Comparison of ENCODE assay signal across 9 cellular contexts in the genomic region with DNA sequence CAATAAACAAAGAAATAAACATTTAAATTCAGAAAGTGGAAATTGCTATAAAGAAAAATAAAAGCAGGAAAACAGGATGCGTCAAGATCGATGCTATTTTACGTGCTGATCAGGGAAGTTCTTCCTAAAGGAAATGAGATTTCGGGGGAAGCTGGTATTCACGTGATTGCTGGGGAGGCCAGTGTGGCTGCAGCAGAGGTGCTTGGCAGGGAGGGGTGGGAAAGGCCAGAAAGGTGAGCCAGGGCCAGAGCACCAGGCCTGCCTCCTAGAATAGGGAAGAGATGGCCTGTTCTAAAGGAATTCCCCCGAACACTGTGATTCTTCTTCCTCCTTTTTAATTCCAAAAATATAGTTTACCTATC. TPM values are rescaled to one million over a fixed set of nuclear protein-coding genes. Genes with fewer than 3 reads are reported as not detected.
A peak's percentile ranks its signal among the peaks of the same experiment; 100 is the strongest.
DNase-seq lines count a peak whose midpoint lies in the region; ATAC-seq and TF ChIP-seq lines count a peak whose summit lies in the region.
"Had no signal": no experiment of that assay in that cellular context is flagged by ENCODE, and none has a peak within 500 bp of the region (broad histone marks: within the 10 kb centered on the region; RNA-seq: fewer than 3 reads in every experiment).

No MANE protein-coding gene starts in this region.

- no peak for ATAC-seq in activated T-cell treated with anti-CD3 and anti-CD28 coated beads, Interleukin-2, amount 50 U/mL, for 72 hours (replicated peaks in 1 of 2)
- ATAC-seq in WTC11 (no peak), left lobe of liver (no peak), GM19463 (IDR thresholded peaks at IDR 0.05; ENCODE audit: unreplicated experiment) (no peak)
- ATAC-seq in stimulated activated naive CD8-positive, alpha-beta T cell treated with anti-CD3 and anti-CD28 coated beads, Interleukin-15, amount 100 ng/mL, for 72 hours: no peak

- no peaks in the 10 kb centered on the region for H3K27me3 ChIP-seq in tibial artery
- H3K27me3 ChIP-seq: gastroesophageal sphincter had no signal

- peaks cover 37% of the 10 kb centered on the region for H3K4me1 Mint-ChIP-seq in activated T-cell treated with anti-CD3 and anti-CD28 coated beads, Interleukin-2, amount 50 U/mL, for 72 hours (ENCODE audit: low read depth)
- H3K4me1 Mint-ChIP-seq in WTC11: peaks cover 30% of the 10 kb centered on the region
- peaks cover 38% of the 10 kb centered on the region for H3K4me1 Mint-ChIP-seq in stimulated activated naive CD8-positive, alpha-beta T cell treated with anti-CD3 and anti-CD28 coated beads, Interleukin-15, amount 100 ng/mL, for 72 hours

- no peaks in the 10 kb centered on the region for H3K9me3 ChIP-seq in tibial artery
- H3K9me3 ChIP-seq: gastroesophageal sphincter had no signal

- H3K27ac Mint-ChIP-seq in activated T-cell treated with anti-CD3 and anti-CD28 coated beads, Interleukin-2, amount 50 U/mL, for 72 hours: peak overlapping the region; percentile 66
- H3K27ac Mint-ChIP-seq in WTC11: peak overlapping the region; percentile 97
- no peak overlapping the region for H3K27ac Mint-ChIP-seq in stimulated activated naive CD8-positive, alpha-beta T cell treated with anti-CD3 and anti-CD28 coated beads, Interleukin-15, amount 100 ng/mL, for 72 hours

- CTCF ChIA-PET in WTC11 (lab: Charles Lee): interaction anchor here (0.7 to 2.4 kb wide), 6 partner anchors 11 to 539 kb away, joined by 3 to 13 read pairs (median 4); no protein-coding TSS in a partner anchor

- TF ChIP-seq CTCF in WTC11 (IDR thresholded peaks at IDR 0.05) (no peak), tibial artery (IDR thresholded peaks at IDR 0.05) (no peak)

- peak overlapping the region; percentile 96 to 98 for H3K4me3 Mint-ChIP-seq in activated T-cell treated with anti-CD3 and anti-CD28 coated beads, Interleukin-2, amount 50 U/mL, for 72 hours
- H3K4me3 Mint-ChIP-seq in WTC11: peak overlapping the region; percentile 96; the same call in 1 of the 2 replicates
- H3K4me3 Mint-ChIP-seq in stimulated activated naive CD8-positive, alpha-beta T cell treated with anti-CD3 and anti-CD28 coated beads, Interleukin-15, amount 100 ng/mL, for 72 hours: peak overlapping the region; percentile 53 to 90

- no peaks in the 10 kb centered on the region for H3K9me3 Mint-ChIP-seq in activated T-cell treated with anti-CD3 and anti-CD28 coated beads, Interleukin-2, amount 50 U/mL, for 72 hours
- no peaks in the 10 kb centered on the region for H3K9me3 Mint-ChIP-seq in WTC11
- no peaks in the 10 kb centered on the region for H3K9me3 Mint-ChIP-seq in stimulated activated naive CD8-positive, alpha-beta T cell treated with anti-CD3 and anti-CD28 coated beads, Interleukin-15, amount 100 ng/mL, for 72 hours

- H3K36me3 ChIP-seq in tibial artery: no peaks in the 10 kb centered on the region
- H3K36me3 ChIP-seq: gastroesophageal sphincter had no signal

- POLR2A ChIA-PET in WTC11 (lab: Charles Lee): interaction anchor here (2.0 kb wide), 1 partner anchor 35 kb away, joined by 5 read pairs; no protein-coding TSS in a partner anchor

- peaks cover 0 to 28% (median 15%) of the 10 kb centered on the region in 4 donors for H3K4me1 ChIP-seq in tibial artery

- no peak for DNase-seq in activated T-cell treated with anti-CD3 and anti-CD28 coated beads, Interleukin-2, amount 50 U/mL, for 72 hours
- DNase-seq in activated T-cell treated with anti-CD3 and anti-CD28 coated beads for 4 hours (no peak), WTC11 (ENCODE audit: low spot score) (no peak), left lobe of liver (ENCODE audit: low spot score) (peak; percentile 24), tibial artery (no peak), posterior vena cava (ENCODE audit: low spot score) (no peak)
- DNase-seq in stimulated activated naive CD8-positive, alpha-beta T cell treated with anti-CD3 and anti-CD28 coated beads, Interleukin-15, amount 100 ng/mL, for 72 hours: no peak

- H3K27me3 Mint-ChIP-seq in activated T-cell treated with anti-CD3 and anti-CD28 coated beads, Interleukin-2, amount 50 U/mL, for 72 hours (ENCODE audit: low read depth): no peaks in the 10 kb centered on the region
- H3K27me3 Mint-ChIP-seq in WTC11 (ENCODE audit: low read depth): no peaks in the 10 kb centered on the region
- no peaks in the 10 kb centered on the region for H3K27me3 Mint-ChIP-seq in stimulated activated naive CD8-positive, alpha-beta T cell treated with anti-CD3 and anti-CD28 coated beads, Interleukin-15, amount 100 ng/mL, for 72 hours

- H3K36me3 Mint-ChIP-seq in activated T-cell treated with anti-CD3 and anti-CD28 coated beads, Interleukin-2, amount 50 U/mL, for 72 hours (ENCODE audit: insufficient read depth in 2 of 2): peaks cover 1 to 9% of the 10 kb centered on the region in 2 donors
- peaks cover 5% of the 10 kb centered on the region; the same call in 1 of the 2 replicates for H3K36me3 Mint-ChIP-seq in WTC11

- intact Hi-C loops in tibial artery (cut with DNase I; ENCODE audit: low total_unique reads) (no loop called here), posterior vena cava (cut with DNase I) (loop anchor here in 1 of 2 donors (5.0 kb wide), 1 partner anchor 874 kb away; no protein-coding TSS in a partner anchor)

- no peak overlapping the region for H3K27ac ChIP-seq in tibial artery

- peak overlapping the region in 1 of 2 donors; percentile 10 for H3K4me3 ChIP-seq in tibial artery
- H3K4me3 ChIP-seq: gastroesophageal sphincter had no signal

TF ChIP-seq in WTC11, 78 proteins besides CTCF, POLR2A, EP300 and RAD21:
- no peak for TF ChIP-seq IRF2 (CRISPR knock-in tag; IDR thresholded peaks at IDR 0.05; ENCODE audit: borderline replicate concordance, low read depth)
- TF ChIP-seq, protein P1, sequence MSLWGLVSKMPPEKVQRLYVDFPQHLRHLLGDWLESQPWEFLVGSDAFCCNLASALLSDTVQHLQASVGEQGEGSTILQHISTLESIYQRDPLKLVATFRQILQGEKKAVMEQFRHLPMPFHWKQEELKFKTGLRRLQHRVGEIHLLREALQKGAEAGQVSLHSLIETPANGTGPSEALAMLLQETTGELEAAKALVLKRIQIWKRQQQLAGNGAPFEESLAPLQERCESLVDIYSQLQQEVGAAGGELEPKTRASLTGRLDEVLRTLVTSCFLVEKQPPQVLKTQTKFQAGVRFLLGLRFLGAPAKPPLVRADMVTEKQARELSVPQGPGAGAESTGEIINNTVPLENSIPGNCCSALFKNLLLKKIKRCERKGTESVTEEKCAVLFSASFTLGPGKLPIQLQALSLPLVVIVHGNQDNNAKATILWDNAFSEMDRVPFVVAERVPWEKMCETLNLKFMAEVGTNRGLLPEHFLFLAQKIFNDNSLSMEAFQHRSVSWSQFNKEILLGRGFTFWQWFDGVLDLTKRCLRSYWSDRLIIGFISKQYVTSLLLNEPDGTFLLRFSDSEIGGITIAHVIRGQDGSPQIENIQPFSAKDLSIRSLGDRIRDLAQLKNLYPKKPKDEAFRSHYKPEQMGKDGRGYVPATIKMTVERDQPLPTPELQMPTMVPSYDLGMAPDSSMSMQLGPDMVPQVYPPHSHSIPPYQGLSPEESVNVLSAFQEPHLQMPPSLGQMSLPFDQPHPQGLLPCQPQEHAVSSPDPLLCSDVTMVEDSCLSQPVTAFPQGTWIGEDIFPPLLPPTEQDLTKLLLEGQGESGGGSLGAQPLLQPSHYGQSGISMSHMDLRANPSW (CRISPR knock-in tag; conservative IDR thresholded peaks at IDR 0.05; ENCODE audit: low read depth): no peak
- TF ChIP-seq JAZF1 (CRISPR knock-in tag; IDR thresholded peaks at IDR 0.05): no peak
- no peak for TF ChIP-seq ZNF121 (CRISPR knock-in tag; IDR thresholded peaks at IDR 0.05)
- TF ChIP-seq, protein P2, sequence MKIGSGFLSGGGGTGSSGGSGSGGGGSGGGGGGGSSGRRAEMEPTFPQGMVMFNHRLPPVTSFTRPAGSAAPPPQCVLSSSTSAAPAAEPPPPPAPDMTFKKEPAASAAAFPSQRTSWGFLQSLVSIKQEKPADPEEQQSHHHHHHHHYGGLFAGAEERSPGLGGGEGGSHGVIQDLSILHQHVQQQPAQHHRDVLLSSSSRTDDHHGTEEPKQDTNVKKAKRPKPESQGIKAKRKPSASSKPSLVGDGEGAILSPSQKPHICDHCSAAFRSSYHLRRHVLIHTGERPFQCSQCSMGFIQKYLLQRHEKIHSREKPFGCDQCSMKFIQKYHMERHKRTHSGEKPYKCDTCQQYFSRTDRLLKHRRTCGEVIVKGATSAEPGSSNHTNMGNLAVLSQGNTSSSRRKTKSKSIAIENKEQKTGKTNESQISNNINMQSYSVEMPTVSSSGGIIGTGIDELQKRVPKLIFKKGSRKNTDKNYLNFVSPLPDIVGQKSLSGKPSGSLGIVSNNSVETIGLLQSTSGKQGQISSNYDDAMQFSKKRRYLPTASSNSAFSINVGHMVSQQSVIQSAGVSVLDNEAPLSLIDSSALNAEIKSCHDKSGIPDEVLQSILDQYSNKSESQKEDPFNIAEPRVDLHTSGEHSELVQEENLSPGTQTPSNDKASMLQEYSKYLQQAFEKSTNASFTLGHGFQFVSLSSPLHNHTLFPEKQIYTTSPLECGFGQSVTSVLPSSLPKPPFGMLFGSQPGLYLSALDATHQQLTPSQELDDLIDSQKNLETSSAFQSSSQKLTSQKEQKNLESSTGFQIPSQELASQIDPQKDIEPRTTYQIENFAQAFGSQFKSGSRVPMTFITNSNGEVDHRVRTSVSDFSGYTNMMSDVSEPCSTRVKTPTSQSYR (CRISPR knock-in tag; IDR thresholded peaks at IDR 0.05): no peak
- no peak for TF ChIP-seq MXD4 (CRISPR knock-in tag; IDR thresholded peaks at IDR 0.05; ENCODE audit: borderline replicate concordance)
- TF ChIP-seq NFYB (CRISPR knock-in tag; conservative IDR thresholded peaks at IDR 0.05; ENCODE audit: low read depth): no peak
- TF ChIP-seq, protein P3, sequence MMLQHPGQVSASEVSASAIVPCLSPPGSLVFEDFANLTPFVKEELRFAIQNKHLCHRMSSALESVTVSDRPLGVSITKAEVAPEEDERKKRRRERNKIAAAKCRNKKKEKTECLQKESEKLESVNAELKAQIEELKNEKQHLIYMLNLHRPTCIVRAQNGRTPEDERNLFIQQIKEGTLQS (CRISPR knock-in tag; conservative IDR thresholded peaks at IDR 0.05): no peak
- TF ChIP-seq, protein P4, sequence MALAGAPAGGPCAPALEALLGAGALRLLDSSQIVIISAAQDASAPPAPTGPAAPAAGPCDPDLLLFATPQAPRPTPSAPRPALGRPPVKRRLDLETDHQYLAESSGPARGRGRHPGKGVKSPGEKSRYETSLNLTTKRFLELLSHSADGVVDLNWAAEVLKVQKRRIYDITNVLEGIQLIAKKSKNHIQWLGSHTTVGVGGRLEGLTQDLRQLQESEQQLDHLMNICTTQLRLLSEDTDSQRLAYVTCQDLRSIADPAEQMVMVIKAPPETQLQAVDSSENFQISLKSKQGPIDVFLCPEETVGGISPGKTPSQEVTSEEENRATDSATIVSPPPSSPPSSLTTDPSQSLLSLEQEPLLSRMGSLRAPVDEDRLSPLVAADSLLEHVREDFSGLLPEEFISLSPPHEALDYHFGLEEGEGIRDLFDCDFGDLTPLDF (CRISPR knock-in tag; IDR thresholded peaks at IDR 0.05): no peak

RNA-seq across cellular contexts. Expression of a gene that starts 0.9 kb away (rescaled TPM):
- 10 to 100 TPM; 49.4 to 55.1 TPM for total RNA-seq in activated T-cell treated with anti-CD3 and anti-CD28 coated beads, Interleukin-2, amount 50 U/mL, for 72 hours
- total RNA-seq in WTC11 (2021) (48.1 to 60.6 TPM (median 52.1 TPM) in 3 replicates), left lobe of liver (27.1 TPM), posterior vena cava (100 to 1,000 TPM; 106 to 129 TPM)

Comparison
In these comparisons a context has a peak if more than half of its experiments do, and no peak if none do; other contexts are left out.
1. H3K27ac Mint-ChIP-seq: peak in activated T-cell treated with anti-CD3 and anti-CD28 coated beads, Interleukin-2, amount 50 U/mL, for 72 hours (single experiment) and WTC11 (single experiment); none in stimulated activated naive CD8-positive, alpha-beta T cell treated with anti-CD3 and anti-CD28 coated beads, Interleukin-15, amount 100 ng/mL, for 72 hours (0 of 2).
2. Peak in every context shown above with its lines, with median percentiles within 50 percentile points of each other: H3K4me3 Mint-ChIP-seq.